20 cellular contexts compared by ENCODE assay signal in genomic region chr9:105258225-105258737, GRCh38. TPM values are rescaled to one million over a fixed set of nuclear protein-coding genes. Genes with fewer than 3 reads are reported as not detected.
A peak's percentile ranks its signal among the peaks of the same experiment; 100 is the strongest.
DNase-seq lines count a peak whose midpoint lies in the region; ATAC-seq and TF ChIP-seq lines count a peak whose summit lies in the region.
"Had no signal": no experiment of that assay in that cellular context is flagged by ENCODE, and none has a peak within 500 bp of the region (broad histone marks: within the 10 kb centered on the region; RNA-seq: fewer than 3 reads in every experiment).

No MANE protein-coding gene starts in this region.

- peaks cover 46% of the 10 kb centered on the region for H3K4me1 ChIP-seq in DOHH2 (ENCODE audit: control insufficient read depth, low read length)

- H3K79me2 ChIP-seq in DOHH2 (ENCODE audit: control insufficient read depth, low read length), result peaks cover 52% of the 10 kb centered on the region

- H4K20me1 ChIP-seq in DOHH2 (ENCODE audit: control insufficient read depth, insufficient read depth, low read depth, low read length), result no peaks in the 10 kb centered on the region

- no peaks in the 10 kb centered on the region for H3K9me3 ChIP-seq in DOHH2 (ENCODE audit: control insufficient read depth, insufficient read depth, low read length)

- no peak overlapping the region for H3K4me3 Mint-ChIP-seq in activated CD8-positive, alpha-beta memory T cell treated with anti-CD3 and anti-CD28 coated beads, Interleukin-2, amount 10 ng/mL, durations not matched to agents 7 days and 5 days
- H3K4me3 Mint-ChIP-seq: activated naive CD4-positive, alpha-beta T cell treated with anti-CD3 and anti-CD28 coated beads, Interleukin-2, amount 50 U/mL, for 24 hours; mesothelial cell of epicardium; stimulated activated naive CD8-positive, alpha-beta T cell treated with anti-CD3 and anti-CD28 coated beads, Interleukin-15, amount 100 ng/mL, for 72 hours had no signal

- peak; percentile 31 for DNase-seq in NCI-H69 (lab: John Stamatoyannopoulos, UW)
- no peak for DNase-seq in left colon
- no peak for DNase-seq in NCI-H524 treated with DMSO at 0.1 percent for 48 hours (lab: John Stamatoyannopoulos, UW)
- no peak for DNase-seq in superior temporal gyrus (ENCODE audit: extremely low spot score)
- DNase-seq in NCI-H1436 (lab: John Stamatoyannopoulos, UW), result no peak
- no peak for DNase-seq in activated CD8-positive, alpha-beta memory T cell treated with anti-CD3 and anti-CD28 coated beads, Interleukin-2, amount 10 ng/mL, durations not matched to agents 7 days and 5 days
- DNase-seq: activated T-cell treated with anti-CD3 and anti-CD28 coated beads, Interleukin-2, amount 50 U/mL, for 1 hour; GF-D8; GOT3; head of caudate nucleus; islet precursor cell; NCI-H1694; retina; stimulated activated naive CD8-positive, alpha-beta T cell treated with anti-CD3 and anti-CD28 coated beads, Interleukin-15, amount 100 ng/mL, for 72 hours had no signal

- no peak for TF ChIP-seq CTCF in DOHH2 (IDR thresholded peaks at IDR 0.05; ENCODE audit: low read depth, low read length, poor library complexity, severe bottlenecking)

- H3F3A ChIP-seq in DOHH2 (ENCODE audit: control insufficient read depth, insufficient read depth), result peaks cover 7% of the 10 kb centered on the region; the same call in 1 of the 2 replicates

- no peaks in the 10 kb centered on the region for H3K9me3 Mint-ChIP-seq in activated CD8-positive, alpha-beta memory T cell treated with anti-CD3 and anti-CD28 coated beads, Interleukin-2, amount 10 ng/mL, durations not matched to agents 7 days and 5 days (ENCODE audit: low read depth)
- H3K9me3 Mint-ChIP-seq: activated naive CD4-positive, alpha-beta T cell treated with anti-CD3 and anti-CD28 coated beads, Interleukin-2, amount 50 U/mL, for 24 hours; brain; mesothelial cell of epicardium; stimulated activated naive CD8-positive, alpha-beta T cell treated with anti-CD3 and anti-CD28 coated beads, Interleukin-15, amount 100 ng/mL, for 72 hours had no signal

- no peaks in the 10 kb centered on the region for H3K27me3 ChIP-seq in DOHH2 (ENCODE audit: control insufficient read depth, low read length)

- H3K9me2 ChIP-seq in DOHH2 (replicated peaks; ENCODE audit: control insufficient read depth, low read length), result no peaks in the 10 kb centered on the region

- H3K27ac ChIP-seq in DOHH2 (ENCODE audit: low read depth, low read length), result no peak overlapping the region

- no peaks in the 10 kb centered on the region; the same call in 1 of the 2 replicates for H3K36me3 ChIP-seq in DOHH2 (ENCODE audit: control insufficient read depth, low read length)

- intact Hi-C loops in left colon (cut with DNase I, micrococcal nuclease), result loop anchor here in 1 of 2 donors (10.0 kb wide), 1 partner anchor 57 kb away; no protein-coding TSS in a partner anchor

- ATAC-seq in GM19351 (IDR thresholded peaks at IDR 0.05; ENCODE audit: unreplicated experiment), result peak; percentile 38
- peak; percentile 76 for ATAC-seq in left colon
- no peak for ATAC-seq in activated CD8-positive, alpha-beta memory T cell treated with anti-CD3 and anti-CD28 coated beads, Interleukin-2, amount 10 ng/mL, durations not matched to agents 7 days and 5 days
- ATAC-seq: Panc1; stimulated activated naive CD8-positive, alpha-beta T cell treated with anti-CD3 and anti-CD28 coated beads, Interleukin-15, amount 100 ng/mL, for 72 hours had no signal

- CTCF ChIA-PET in activated CD8-positive, alpha-beta memory T cell treated with anti-CD3 and anti-CD28 coated beads, Interleukin-2, amount 10 ng/mL, durations not matched to agents 7 days and 5 days (lab: Charles Lee), result no interaction called here

- H3K36me3 Mint-ChIP-seq in activated CD8-positive, alpha-beta memory T cell treated with anti-CD3 and anti-CD28 coated beads, Interleukin-2, amount 10 ng/mL, durations not matched to agents 7 days and 5 days, result no peaks in the 10 kb centered on the region
- H3K36me3 Mint-ChIP-seq: activated naive CD4-positive, alpha-beta T cell treated with anti-CD3 and anti-CD28 coated beads, Interleukin-2, amount 50 U/mL, for 24 hours; brain; mesothelial cell of epicardium had no signal

- peak overlapping the region; percentile 43 for H3K4me2 ChIP-seq in DOHH2 (ENCODE audit: low read length)

- H3K4me3 ChIP-seq in DOHH2 (ENCODE audit: low read length), result peak overlapping the region; percentile 36; the same call in 1 of the 2 replicates

- H3K4me1 Mint-ChIP-seq in activated CD8-positive, alpha-beta memory T cell treated with anti-CD3 and anti-CD28 coated beads, Interleukin-2, amount 10 ng/mL, durations not matched to agents 7 days and 5 days, result peaks cover 14% of the 10 kb centered on the region

- no peaks in the 10 kb centered on the region for H3K27me3 Mint-ChIP-seq in activated CD8-positive, alpha-beta memory T cell treated with anti-CD3 and anti-CD28 coated beads, Interleukin-2, amount 10 ng/mL, durations not matched to agents 7 days and 5 days
- H3K27me3 Mint-ChIP-seq: activated naive CD4-positive, alpha-beta T cell treated with anti-CD3 and anti-CD28 coated beads, Interleukin-2, amount 50 U/mL, for 24 hours; brain; stimulated activated naive CD8-positive, alpha-beta T cell treated with anti-CD3 and anti-CD28 coated beads, Interleukin-15, amount 100 ng/mL, for 72 hours had no signal

- H3K27ac Mint-ChIP-seq in activated CD8-positive, alpha-beta memory T cell treated with anti-CD3 and anti-CD28 coated beads, Interleukin-2, amount 10 ng/mL, durations not matched to agents 7 days and 5 days, result no peak overlapping the region
- H3K27ac Mint-ChIP-seq: activated naive CD4-positive, alpha-beta T cell treated with anti-CD3 and anti-CD28 coated beads, Interleukin-2, amount 50 U/mL, for 24 hours; stimulated activated naive CD8-positive, alpha-beta T cell treated with anti-CD3 and anti-CD28 coated beads, Interleukin-15, amount 100 ng/mL, for 72 hours had no signal

RNA-seq across cellular contexts. Expression of gene SLC44A1, which starts 13.8 kb away (rescaled TPM):
- total RNA-seq in left colon, result 100 to 1,000 TPM; 147 to 157 TPM
- total RNA-seq in activated CD8-positive, alpha-beta memory T cell treated with anti-CD3 and anti-CD28 coated beads, Interleukin-2, amount 10 ng/mL, durations not matched to agents 7 days and 5 days, result 10 to 100 TPM in 1 of 2 experiments, 1 to 10 TPM in 1; 4.9 to 10.3 TPM

Comparison
In these comparisons a context has a peak if more than half of its experiments do, and no peak if none do; other contexts are left out.
1. RNA of gene SLC44A1, which starts 13.8 kb away (total RNA-seq): 147 to 157 TPM in left colon; 4.9 to 10.3 TPM in activated CD8-positive, alpha-beta memory T cell treated with anti-CD3 and anti-CD28 coated beads, Interleukin-2, amount 10 ng/mL, durations not matched to agents 7 days and 5 days; every median in the first group is over 10 times any median in the second.